Comparison of ENCODE assay signal across 8 cellular contexts in genomic region chr1:110155878-110156522, GRCh38. TPM values are rescaled to one million over a fixed set of nuclear protein-coding genes. Genes with fewer than 3 reads are reported as not detected.
DNase-seq lines count a peak whose midpoint lies in the region; ATAC-seq and TF ChIP-seq lines count a peak whose summit lies in the region.

No MANE protein-coding gene starts in this region.

- H3K4me3 ChIP-seq in Caco-2 (ENCODE audit: low read depth, low read length): no peak overlapping the region
- H3K4me3 ChIP-seq in heart right ventricle: no peak overlapping the region

- intact Hi-C loops in Caco-2 (cut with micrococcal nuclease; ENCODE audit: unreplicated experiment) (no loop called here), heart right ventricle (cut with DNase I) (no loop called here)

- POLR2A ChIA-PET in Caco-2 (lab: Charles Lee): no interaction called here

- H3K27me3 Mint-ChIP-seq in Caco-2 (ENCODE audit: insufficient read depth, unreplicated experiment): peaks cover 17% of the 10 kb centered on the region
- peaks cover 78% of the 10 kb centered on the region for H3K27me3 Mint-ChIP-seq in activated T-cell treated with anti-CD3 and anti-CD28 coated beads, Interleukin-2, amount 50 U/mL, for 72 hours (ENCODE audit: low read depth)

- ATAC-seq in activated T-cell treated with anti-CD3 and anti-CD28 coated beads, Interleukin-2, amount 50 U/mL, for 72 hours (replicated peaks in 1 of 2): no peak
- ATAC-seq in heart right ventricle (peak in 6 of 8 donors; percentile 61 to 78 (median 74)), GM18909 (IDR thresholded peaks at IDR 0.05; ENCODE audit: poor library complexity, unreplicated experiment) (no peak)

- TF ChIP-seq CTCF in Caco-2 (IDR thresholded peaks at IDR 0.05; ENCODE audit: insufficient read depth in 1 of 2, low read depth in 1 of 2, low read length in 1 of 2, severe bottlenecking in 1 of 2, unreplicated experiment in 1 of 2) (no peak), heart right ventricle (IDR thresholded peaks at IDR 0.05) (no peak)

- 13% methylated on average over 7 of the region's 7 CpGs for WGBS in heart right ventricle, 2 donors

- no peaks in the 10 kb centered on the region for H3K36me3 Mint-ChIP-seq in Caco-2 (ENCODE audit: insufficient read depth, unreplicated experiment)
- H3K36me3 Mint-ChIP-seq in activated T-cell treated with anti-CD3 and anti-CD28 coated beads, Interleukin-2, amount 50 U/mL, for 72 hours (ENCODE audit: insufficient read depth in 2 of 2): peaks cover 0 to 3% of the 10 kb centered on the region in 2 donors

- H3K36me3 ChIP-seq in Caco-2 (ENCODE audit: control insufficient read depth, insufficient read depth, low read length) (no peaks in the 10 kb centered on the region), heart right ventricle (no peaks in the 10 kb centered on the region)

- H3K27me3 ChIP-seq in Caco-2 (replicated peaks; ENCODE audit: control insufficient read depth, insufficient read depth, low read length): no peaks in the 10 kb centered on the region
- peaks cover 5 to 63% (median 56%) of the 10 kb centered on the region in 7 donors for H3K27me3 ChIP-seq in heart right ventricle

- H3K27ac Mint-ChIP-seq in Caco-2 (ENCODE audit: unreplicated experiment): no peak overlapping the region
- H3K27ac Mint-ChIP-seq in activated T-cell treated with anti-CD3 and anti-CD28 coated beads, Interleukin-2, amount 50 U/mL, for 72 hours: no peak overlapping the region

- CTCF ChIA-PET in Caco-2 (lab: Charles Lee): no interaction called here

- no peak overlapping the region for H3K27ac ChIP-seq in heart right ventricle

- BruUV-seq in Caco-2 (replicated peaks; lab: Mats Ljungman, UMichigan): no TSS peak

- H3K9me3 Mint-ChIP-seq in Caco-2 (ENCODE audit: unreplicated experiment): no peaks in the 10 kb centered on the region
- H3K9me3 Mint-ChIP-seq in activated T-cell treated with anti-CD3 and anti-CD28 coated beads, Interleukin-2, amount 50 U/mL, for 72 hours: no peaks in the 10 kb centered on the region

- H3K9me3 ChIP-seq in Caco-2 (no peaks in the 10 kb centered on the region), heart right ventricle (no peaks in the 10 kb centered on the region)

- no peaks in the 10 kb centered on the region for H3K4me1 ChIP-seq in Caco-2
- H3K4me1 ChIP-seq in heart right ventricle: peaks cover 0 to 7% (median 3%) of the 10 kb centered on the region in 9 donors

- no peaks in the 10 kb centered on the region for H3K4me1 Mint-ChIP-seq in Caco-2 (ENCODE audit: low read depth, unreplicated experiment)
- H3K4me1 Mint-ChIP-seq in activated T-cell treated with anti-CD3 and anti-CD28 coated beads, Interleukin-2, amount 50 U/mL, for 72 hours (ENCODE audit: low read depth): peaks cover 4% of the 10 kb centered on the region

- DNase-seq in Caco-2 (peak; percentile 63 to 78), NAMALWA (ENCODE audit: low spot score) (peak; percentile 24), heart right ventricle (peak; percentile 55 to 73), NCI-H2196 (lab: John Stamatoyannopoulos, UW; ENCODE audit: unreplicated experiment) (no peak), DMS153 (lab: John Stamatoyannopoulos, UW) (no peak)
- DNase-seq in activated T-cell treated with anti-CD3 and anti-CD28 coated beads, Interleukin-2, amount 50 U/mL, for 72 hours: peak; percentile 48 to 60
- peak; percentile 54 to 66 for DNase-seq in stimulated activated CD4-positive, alpha-beta T cell treated with anti-CD3 and anti-CD28 coated beads, Interleukin-2, amount 100 ng/mL, for 24 hours

- H3K4me3 Mint-ChIP-seq in Caco-2 (ENCODE audit: unreplicated experiment): no peak overlapping the region
- no peak overlapping the region for H3K4me3 Mint-ChIP-seq in activated T-cell treated with anti-CD3 and anti-CD28 coated beads, Interleukin-2, amount 50 U/mL, for 72 hours

RNA-seq across cellular contexts. Expression of gene SLC6A17, which starts 5.7 kb away (rescaled TPM):
- total RNA-seq in Caco-2 (2022) (not detected in 2 replicates), heart right ventricle (under 1 TPM in 7 of 10 donors, not detected in 3; 0.06 to 0.45 (median 0.19) TPM)
- total RNA-seq in activated T-cell treated with anti-CD3 and anti-CD28 coated beads, Interleukin-2, amount 50 U/mL, for 72 hours: under 1 TPM; 0.31 to 0.53 TPM
- polyA plus RNA-seq in heart right ventricle: under 1 TPM in 1 of 2 donors, not detected in 1; 0.09 TPM

RNA-seq across cellular contexts. Expression of gene UBL4B, which starts 43.8 kb away (rescaled TPM):
- not detected in 2 replicates for total RNA-seq in Caco-2 (2022)
- total RNA-seq in activated T-cell treated with anti-CD3 and anti-CD28 coated beads, Interleukin-2, amount 50 U/mL, for 72 hours: not detected
- total RNA-seq in heart right ventricle: not detected
- polyA plus RNA-seq in heart right ventricle: not detected

RNA-seq across cellular contexts. Expression of gene KCNC4, which starts 54.1 kb away (rescaled TPM):
- total RNA-seq in Caco-2 (2022): 5.3 TPM in 2 replicates
- total RNA-seq in activated T-cell treated with anti-CD3 and anti-CD28 coated beads, Interleukin-2, amount 50 U/mL, for 72 hours: 10 to 100 TPM; 19.8 to 28.9 TPM
- 10 to 100 TPM in 4 of 10 donors, 1 to 10 TPM in 6; 2.6 to 13.8 (median 6.1) TPM for total RNA-seq in heart right ventricle
- polyA plus RNA-seq in heart right ventricle: 1 to 10 TPM; 2.2 to 3.0 TPM

Comparison
In these comparisons a context has a peak if more than half of its experiments do, and no peak if none do; other contexts are left out.
1. DNase-seq: peak in Caco-2 (2 of 2), NAMALWA (single experiment), activated T-cell treated with anti-CD3 and anti-CD28 coated beads, Interleukin-2, amount 50 U/mL, for 72 hours (2 of 2), heart right ventricle (2 of 2) and stimulated activated CD4-positive, alpha-beta T cell treated with anti-CD3 and anti-CD28 coated beads, Interleukin-2, amount 100 ng/mL, for 24 hours (2 of 2); none in NCI-H2196 (single experiment) and DMS153 (single experiment).
2. ATAC-seq: peak in heart right ventricle (6 of 8); none in activated T-cell treated with anti-CD3 and anti-CD28 coated beads, Interleukin-2, amount 50 U/mL, for 72 hours (0 of 2) and GM18909 (single experiment).